1 cellular context compared by ENCODE assay signal in genomic region chr7:1536768-1537630, GRCh38.
TF ChIP-seq lines count a peak whose summit lies in the region.

No MANE protein-coding gene starts in this region.

TF ChIP-seq in HepG2, 621 proteins besides CTCF, POLR2A, EP300 and RAD21 (continued from another document and continues in another):
- TF ChIP-seq HNF1A (IDR thresholded peaks at IDR 0.05; ENCODE audit: low read depth) (0 out of 2 replicates have a peak, but pooled peaks have one; percentile 16), HNF1A (CRISPR knock-in tag; IDR thresholded peaks at IDR 0.05; ENCODE audit: borderline replicate concordance) (peak; percentile 56; the same call in 1 of the 2 replicates), ZNF563 (CRISPR knock-in tag; IDR thresholded peaks at IDR 0.05) (peak; percentile 28; the same call in 1 of the 2 replicates), IRF1 (CRISPR knock-in tag; IDR thresholded peaks at IDR 0.05; ENCODE audit: low read depth) (0 out of 2 replicates have a peak, but pooled peaks have one; percentile 23), SRF (IDR thresholded peaks at IDR 0.05; ENCODE audit: low read depth, low read length) (no peak), ZNF484 (CRISPR knock-in tag; IDR thresholded peaks at IDR 0.05; ENCODE audit: borderline replicate concordance, low read depth) (no peak), NFE2L2 (IDR thresholded peaks at IDR 0.05; ENCODE audit: low read length) (no peak), ZNF503 (CRISPR knock-in tag; IDR thresholded peaks at IDR 0.05) (peak; percentile 84; the same call in 1 of the 2 replicates), NFYC (CRISPR knock-in tag; IDR thresholded peaks at IDR 0.05) (no peak), BATF2 (CRISPR knock-in tag; IDR thresholded peaks at IDR 0.05) (peak; percentile 66; the same call in 1 of the 2 replicates), RFX1 (IDR thresholded peaks at IDR 0.05) (peak; percentile 72; the same call in 1 of the 2 replicates), ZBTB49 (CRISPR knock-in tag; IDR thresholded peaks at IDR 0.05; ENCODE audit: borderline replicate concordance) (no peak), ZBTB33 (CRISPR knock-in tag; IDR thresholded peaks at IDR 0.05) (0 out of 2 replicates have a peak, but pooled peaks have one; percentile 39), ZNF292 (CRISPR knock-in tag; IDR thresholded peaks at IDR 0.05; ENCODE audit: borderline replicate concordance, low read depth) (no peak), ZSCAN29 (CRISPR knock-in tag; conservative IDR thresholded peaks at IDR 0.05) (no peak), KAT8 (CRISPR knock-in tag; IDR thresholded peaks at IDR 0.05) (peak; percentile 76), ONECUT2 (CRISPR knock-in tag; IDR thresholded peaks at IDR 0.05) (no peak), TOPORS (CRISPR knock-in tag; IDR thresholded peaks at IDR 0.05) (no peak; the same call in 1 of the 2 replicates), MNT (IDR thresholded peaks at IDR 0.05) (no peak), ZNF780A (CRISPR knock-in tag; IDR thresholded peaks at IDR 0.05) (no peak), ZNF616 (CRISPR knock-in tag; IDR thresholded peaks at IDR 0.05; ENCODE audit: low read depth) (0 out of 2 replicates have a peak, but pooled peaks have one; percentile 32), MXD4 (CRISPR knock-in tag; IDR thresholded peaks at IDR 0.05) (peak; percentile 84), ZNF263 (CRISPR knock-in tag; IDR thresholded peaks at IDR 0.05) (peak; percentile 97), ZNF33A (CRISPR knock-in tag; IDR thresholded peaks at IDR 0.05; ENCODE audit: borderline replicate concordance) (peak; percentile 70; the same call in 1 of the 2 replicates), ZNF432 (CRISPR knock-in tag; IDR thresholded peaks at IDR 0.05; ENCODE audit: borderline replicate concordance) (no peak), SSRP1 (CRISPR knock-in tag; IDR thresholded peaks at IDR 0.05) (no peak), SIN3A (IDR thresholded peaks at IDR 0.05; ENCODE audit: borderline replicate concordance, low read depth, low read length) (0 out of 2 replicates have a peak, but pooled peaks have one; percentile 12), ZNF691 (CRISPR knock-in tag; IDR thresholded peaks at IDR 0.05; ENCODE audit: borderline replicate concordance, low read depth) (no peak), ZNF274 (CRISPR knock-in tag; IDR thresholded peaks at IDR 0.05) (peak; percentile 61; the same call in 1 of the 2 replicates), DMAP1 (CRISPR knock-in tag; IDR thresholded peaks at IDR 0.05) (peak; percentile 70; the same call in 1 of the 2 replicates), ZFX (CRISPR knock-in tag; IDR thresholded peaks at IDR 0.05; ENCODE audit: low read depth) (peak; percentile 76), EED (CRISPR knock-in tag; IDR thresholded peaks at IDR 0.05) (no peak), ZNF234 (CRISPR knock-in tag; conservative IDR thresholded peaks at IDR 0.05) (no peak), TBL1XR1 (IDR thresholded peaks at IDR 0.05; ENCODE audit: borderline replicate concordance, low read length, partially characterized antibody) (no peak), ZNF138 (CRISPR knock-in tag; IDR thresholded peaks at IDR 0.05; ENCODE audit: low read depth) (0 out of 2 replicates have a peak, but pooled peaks have one; percentile 54), FOXJ3 (CRISPR knock-in tag; IDR thresholded peaks at IDR 0.05; ENCODE audit: borderline replicate concordance) (peak; percentile 89; the same call in 1 of the 2 replicates), ZNF30 (CRISPR knock-in tag; IDR thresholded peaks at IDR 0.05) (no peak), STAG1 (CRISPR knock-in tag; IDR thresholded peaks at IDR 0.05) (0 out of 2 replicates have a peak, but pooled peaks have one; percentile 18), HMG20B (CRISPR knock-in tag; conservative IDR thresholded peaks at IDR 0.05) (no peak), MED13 (CRISPR knock-in tag; IDR thresholded peaks at IDR 0.05) (no peak; the same call in 1 of the 2 replicates), FOXK1 (CRISPR knock-in tag; IDR thresholded peaks at IDR 0.05; ENCODE audit: borderline replicate concordance, low read depth) (peak; percentile 83), HOXA7 (CRISPR knock-in tag; IDR thresholded peaks at IDR 0.05) (no peak), CREM (IDR thresholded peaks at IDR 0.05) (peak; percentile 78), CREM (CRISPR knock-in tag; IDR thresholded peaks at IDR 0.05) (no peak; the same call in 1 of the 2 replicates), ERF (CRISPR knock-in tag; IDR thresholded peaks at IDR 0.05) (peak; percentile 35; the same call in 1 of the 2 replicates), ARID4A (CRISPR knock-in tag; IDR thresholded peaks at IDR 0.05; ENCODE audit: borderline replicate concordance) (peak; percentile 93; the same call in 1 of the 2 replicates)
